ENCODE assay signal across 8 cellular contexts in genomic region chr9:124216474-124217176, GRCh38. TPM values are rescaled to one million over a fixed set of nuclear protein-coding genes. Genes with fewer than 3 reads are reported as not detected.
DNase-seq lines count a peak whose midpoint lies in the region; ATAC-seq, FAIRE-seq and TF ChIP-seq lines count a peak whose summit lies in the region.

No MANE protein-coding gene starts in this region.

- POLR2A ChIA-PET in HepG2 (lab: Yijun Ruan, JAX), result interaction anchor here (1.4 kb wide), 1 partner anchor 43 kb away, joined by 9 read pairs; no protein-coding TSS in a partner anchor

- no peak for TF ChIP-seq RAD21 in HepG2 (CRISPR knock-in tag; IDR thresholded peaks at IDR 0.05)

- CTCF ChIA-PET in HepG2 (lab: Yijun Ruan, JAX; ENCODE audit: low intra/inter-chr PET ratio, low total read pairs), result no interaction called here

- H3K4me3 ChIP-seq in HepG2 (replicated peaks in 1 of 3; ENCODE audit: insufficient read depth in 1 of 3, low read depth in 2 of 3, low read length in 3 of 3) (no peak overlapping the region; a peak in 1 of 6 replicates), stomach (no peak overlapping the region), brain microvascular endothelial cell (ENCODE audit: low read depth, low read length) (no peak overlapping the region)

- in situ Hi-C loops in HepG2 (cut with HindIII; ENCODE audit: extremely low pct_ligation_motif_present, low pct_unique_long_range_greater_than_20kb) (no loop called here), brain microvascular endothelial cell (cut with HindIII; ENCODE audit: low pct_ligation_motif_present, low sequenced_read_pairs) (no loop called here)

- no peaks in the 10 kb centered on the region for H4K20me1 ChIP-seq in HepG2 (ENCODE audit: insufficient read depth, low read length)

- peak; percentile 76 for FAIRE-seq in GM12891 (lab: Jason Lieb, UNC)
- FAIRE-seq in HepG2 (lab: Jason Lieb, UNC), result no peak

- DNase-seq in GM12891 (ENCODE audit: insufficient read length, low spot score) (no peak), KG1 (lab: John Stamatoyannopoulos, UW) (peak; percentile 83), activated T-cell treated with anti-CD3 and anti-CD28 coated beads for 24 hours (ENCODE audit: low read depth) (peak; percentile 49), HepG2 (ENCODE audit: low spot score) (no peak), stomach (peak; percentile 35), brain microvascular endothelial cell (no peak), NCI-H1417 treated with DMSO at 0.1 percent for 48 hours (lab: John Stamatoyannopoulos, UW) (no peak)

- H3K79me2 ChIP-seq in HepG2 (ENCODE audit: insufficient read depth, low read length), result no peaks in the 10 kb centered on the region

- H3K4me2 ChIP-seq in HepG2 (ENCODE audit: low read depth, low read length), result peak overlapping the region; percentile 44

- H3K9ac ChIP-seq in HepG2 (ENCODE audit: insufficient read depth, low read depth, low read length), result no peak overlapping the region

- TF ChIP-seq CTCF in HepG2 (CRISPR knock-in tag; IDR thresholded peaks at IDR 0.05) (no peak), stomach (IDR thresholded peaks at IDR 0.05) (no peak), brain microvascular endothelial cell (IDR thresholded peaks at IDR 0.05; ENCODE audit: low read depth, low read length, missing control alignments) (no peak)

- TF ChIP-seq EP300 in HepG2 (IDR thresholded peaks at IDR 0.05; ENCODE audit: low read depth in 2 of 2, low read length in 2 of 2) (no peak), HepG2 (CRISPR knock-in tag; IDR thresholded peaks at IDR 0.05; ENCODE audit: borderline replicate concordance) (no peak), stomach (IDR thresholded peaks at IDR 0.05) (no peak)

- no peak overlapping the region for H2AFZ ChIP-seq in HepG2 (ENCODE audit: low read length)

- peaks cover 2 to 3% of the 10 kb centered on the region in 2 experiments; a peak in 2 of 5 replicates for H3K27me3 ChIP-seq in HepG2 (ENCODE audit: control insufficient read depth in 1 of 2, insufficient read depth in 2 of 2, low read length in 2 of 2)
- H3K27me3 ChIP-seq in stomach, result no peaks in the 10 kb centered on the region
- no peaks in the 10 kb centered on the region for H3K27me3 ChIP-seq in brain microvascular endothelial cell (replicated peaks)

- ATAC-seq in HepG2, result no peak
- no peak for ATAC-seq in HG02642 (IDR thresholded peaks at IDR 0.05; ENCODE audit: poor library complexity, unreplicated experiment)

- H3K36me3 ChIP-seq in HepG2 (replicated peaks in 1 of 2; ENCODE audit: control insufficient read depth in 1 of 2, insufficient read depth in 2 of 2, low read length in 2 of 2) (no peaks in the 10 kb centered on the region), stomach (no peaks in the 10 kb centered on the region), brain microvascular endothelial cell (replicated peaks) (no peaks in the 10 kb centered on the region)

- no TSS peak for BruUV-seq in HepG2 (replicated peaks; lab: Mats Ljungman, UMichigan)

- peaks cover 48% of the 10 kb centered on the region for H3K4me1 ChIP-seq in HepG2 (ENCODE audit: insufficient read depth, low read length)
- peaks cover 21 to 98% (median 43%) of the 10 kb centered on the region in 4 donors for H3K4me1 ChIP-seq in stomach

- 40% methylated on average over 5 of the region's 9 CpGs for WGBS in HepG2 (ENCODE audit: low lambda C conversion rate)
- 62 to 82% (median 73%) methylated on average over 6 to 9 of the region's 9 CpGs for WGBS in stomach, 5 donors

- intact Hi-C loops in HepG2 (cut with micrococcal nuclease; ENCODE audit: unreplicated experiment), result no loop called here
- intact Hi-C loops in stomach (cut with DNase I; ENCODE audit: low total_unique reads), result no loop called here

- no peaks in the 10 kb centered on the region for H3K9me3 ChIP-seq in HepG2 (ENCODE audit: low read length)
- H3K9me3 ChIP-seq in stomach, result no peaks in the 10 kb centered on the region

- H3K27ac ChIP-seq in HepG2 (ENCODE audit: extremely low read length, insufficient read depth, low read length), result no peak overlapping the region
- peak overlapping the region in 4 of 5 donors; percentile 16 to 89 (median 52) for H3K27ac ChIP-seq in stomach
- H3K27ac ChIP-seq in brain microvascular endothelial cell, result no peak overlapping the region

- TF ChIP-seq POLR2A in GM12891 (IDR thresholded peaks at IDR 0.05; ENCODE audit: low read depth, low read length) (no peak; the same call in 1 of the 2 replicates), HepG2 (IDR thresholded peaks at IDR 0.05; ENCODE audit: insufficient read depth in 1 of 2, low read depth in 2 of 2, low read length in 2 of 2) (no peak), stomach (IDR thresholded peaks at IDR 0.05) (no peak)

TF ChIP-seq in GM12891, 5 proteins besides CTCF, POLR2A, EP300 and RAD21:
- TF ChIP-seq POLR2AphosphoS5 (IDR thresholded peaks at IDR 0.05; ENCODE audit: low read depth, low read length), result 0 out of 2 replicates have a peak, but pooled peaks have one; percentile 50
- TF ChIP-seq SPI1 (IDR thresholded peaks at IDR 0.05; ENCODE audit: low read depth, low read length), result peak; percentile 78
- TF ChIP-seq TAF1 (IDR thresholded peaks at IDR 0.05; ENCODE audit: low read depth, low read length), result 0 out of 2 replicates have a peak, but pooled peaks have one; percentile 47
- TF ChIP-seq PAX5 (IDR thresholded peaks at IDR 0.05; ENCODE audit: insufficient read depth, low read length, severe bottlenecking), result no peak
- TF ChIP-seq POU2F2 (IDR thresholded peaks at IDR 0.05; ENCODE audit: low read depth, low read length), result no peak; the same call in 1 of the 2 replicates
TF ChIP-seq in GM12891: peak in this region for 3.

TF ChIP-seq in HepG2, 621 proteins besides CTCF, POLR2A, EP300 and RAD21 (continues in another document):
- TF ChIP-seq FUBP1 (CRISPR knock-in tag; IDR thresholded peaks at IDR 0.05; ENCODE audit: borderline replicate concordance) (no peak), ZNF619 (CRISPR knock-in tag; IDR thresholded peaks at IDR 0.05) (no peak), SRY (CRISPR knock-in tag; IDR thresholded peaks at IDR 0.05) (no peak), XBP1 (CRISPR knock-in tag; IDR thresholded peaks at IDR 0.05) (no peak), GABPA (IDR thresholded peaks at IDR 0.05; ENCODE audit: low read depth, low read length) (no peak), GABPA (CRISPR knock-in tag; IDR thresholded peaks at IDR 0.05; ENCODE audit: low read depth) (no peak), U2AF1 (optimal IDR thresholded peaks at IDR 0.05; ENCODE audit: low read depth, low read length) (no peak)

RNA-seq across cellular contexts. Expression of gene NEK6, which starts 41.1 kb away (rescaled TPM):
- 117 TPM for polyA plus RNA-seq in GM12891 (2012; ENCODE audit: low read depth, missing spikeins)
- total RNA-seq in HepG2 (2016; rRNA removed; fragmentation: Illumina TruSeq; extraction: Trizol), result 30.4 and 44.7 TPM in 2 replicates
- 24.6 and 26.3 TPM in 2 replicates for total RNA-seq in HepG2 (2016; cell fraction: cytosol; rRNA removed; fragmentation: Illumina TruSeq; extraction: Trizol; ENCODE audit: low read depth)
- 33.2 and 37.5 TPM in 2 replicates for total RNA-seq in HepG2 (2016; cell fraction: insoluble cytoplasmic fraction; rRNA removed; fragmentation: Illumina TruSeq; extraction: Trizol)
- 49.4 and 52.7 TPM in 2 replicates for total RNA-seq in HepG2 (2016; cell fraction: membrane; rRNA removed; fragmentation: Illumina TruSeq; extraction: Trizol)
- total RNA-seq in HepG2 (2016; cell fraction: nucleus; rRNA removed; fragmentation: Illumina TruSeq; extraction: Trizol), result 18.1 and 19.8 TPM in 2 replicates
- 119 and 127 TPM in 2 replicates for polyA plus RNA-seq in HepG2 (2011; rRNA removed)
- polyA plus RNA-seq in HepG2 (2011; cell fraction: cytosol; rRNA removed), result 131 and 138 TPM in 2 replicates
- polyA plus RNA-seq in HepG2 (2011; cell fraction: nucleus; rRNA removed), result 94.1 and 101 TPM in 2 replicates
- 75.9 and 86.0 TPM in 2 replicates for polyA plus RNA-seq in HepG2 (2012)
- 55.6 and 62.7 TPM in 2 replicates for polyA plus RNA-seq in HepG2 (2016; cell fraction: cytosol; fragmentation: Illumina TruSeq; extraction: Trizol; ENCODE audit: low read depth)
- polyA plus RNA-seq in HepG2 (2016; cell fraction: insoluble cytoplasmic fraction; fragmentation: Illumina TruSeq; extraction: Trizol; ENCODE audit: low read depth), result 71.0 and 74.4 TPM in 2 replicates
- polyA plus RNA-seq in HepG2 (2016; cell fraction: membrane; fragmentation: Illumina TruSeq; extraction: Trizol; ENCODE audit: low read depth), result 68.1 and 79.5 TPM in 2 replicates
- 41.9 and 42.8 TPM in 2 replicates for polyA plus RNA-seq in HepG2 (2016; cell fraction: nucleus; fragmentation: Illumina TruSeq; extraction: Trizol; ENCODE audit: insufficient read depth, low read depth)
- polyA minus RNA-seq in HepG2 (2011; rRNA and poly(A)+ RNA removed; ENCODE audit: low replicate concordance), result 13.4 and 281 TPM in 2 replicates
- 74.6 and 87.4 TPM in 2 replicates for polyA minus RNA-seq in HepG2 (2011; cell fraction: cytosol; rRNA and poly(A)+ RNA removed)
- polyA minus RNA-seq in HepG2 (2011; cell fraction: nucleus; rRNA and poly(A)+ RNA removed), result 49.3 and 50.8 TPM in 2 replicates
- 10 to 100 TPM; 24.5 to 76.8 (median 35.6) TPM for total RNA-seq in stomach
- 10 to 100 TPM in 2 of 3 donors, 1 to 10 TPM in 1; 6.0 to 18.9 (median 18.3) TPM for polyA plus RNA-seq in stomach

Comparison
In these comparisons a context has a peak if more than half of its experiments do, and no peak if none do; other contexts are left out.
1. DNase-seq: peak in KG1 (single experiment), activated T-cell treated with anti-CD3 and anti-CD28 coated beads for 24 hours (single experiment) and stomach (single experiment); none in GM12891 (single experiment), HepG2 (single experiment), brain microvascular endothelial cell (single experiment) and NCI-H1417 treated with DMSO at 0.1 percent for 48 hours (single experiment).
2. H3K27ac ChIP-seq: peak in stomach (4 of 5); none in HepG2 (single experiment) and brain microvascular endothelial cell (single experiment).